Comparison of ENCODE assay signal across 1 cellular context in genomic region chr3:136734382-136735070, GRCh38.
A peak's percentile ranks its signal among the peaks of the same experiment; 100 is the strongest.
TF ChIP-seq lines count a peak whose summit lies in the region.

No MANE protein-coding gene starts in this region.

TF ChIP-seq in HepG2, 621 proteins besides CTCF, POLR2A, EP300 and RAD21 (continued from another document and continues in another):
- TF ChIP-seq UBTF (CRISPR knock-in tag; IDR thresholded peaks at IDR 0.05) (no peak), CENPX (CRISPR knock-in tag; IDR thresholded peaks at IDR 0.05) (no peak), EZH2 (conservative IDR thresholded peaks at IDR 0.05; ENCODE audit: low read depth, low read length) (no peak), NR2F2 (IDR thresholded peaks at IDR 0.05; ENCODE audit: borderline replicate concordance, low read depth) (0 out of 2 replicates have a peak, but pooled peaks have one; percentile 17), SOX6 (IDR thresholded peaks at IDR 0.05) (no peak), SOX6 (CRISPR knock-in tag; IDR thresholded peaks at IDR 0.05) (peak; percentile 84), SOX13 (IDR thresholded peaks at IDR 0.05) (no peak), SOX13 (CRISPR knock-in tag; conservative IDR thresholded peaks at IDR 0.05 in 1 of 2, IDR thresholded peaks at IDR 0.05 in 1 of 2) (peak in 1 of 2 experiments; percentile 89; a peak in 2 of 4 replicates), USF2 (IDR thresholded peaks at IDR 0.05; ENCODE audit: low read depth, low read length) (no peak), USF2 (CRISPR knock-in tag; IDR thresholded peaks at IDR 0.05; ENCODE audit: borderline replicate concordance) (no peak), SRSF4 (IDR thresholded peaks at IDR 0.05; ENCODE audit: low read depth, low read length, poor library complexity, severe bottlenecking) (no peak), KLF13 (CRISPR knock-in tag; IDR thresholded peaks at IDR 0.05) (no peak), HINFP (CRISPR knock-in tag; IDR thresholded peaks at IDR 0.05; ENCODE audit: low read depth) (no peak), HNF1A (IDR thresholded peaks at IDR 0.05; ENCODE audit: low read depth) (no peak), HNF1A (CRISPR knock-in tag; IDR thresholded peaks at IDR 0.05; ENCODE audit: borderline replicate concordance) (peak; percentile 17; the same call in 1 of the 2 replicates), ZNF17 (CRISPR knock-in tag; IDR thresholded peaks at IDR 0.05) (no peak), RXRB (CRISPR knock-in tag; IDR thresholded peaks at IDR 0.05; ENCODE audit: borderline replicate concordance) (0 out of 2 replicates have a peak, but pooled peaks have one; percentile 10), ZNF503 (CRISPR knock-in tag; IDR thresholded peaks at IDR 0.05) (no peak), ZNF256 (CRISPR knock-in tag; conservative IDR thresholded peaks at IDR 0.05) (no peak)
- TF ChIP-seq, protein P1, sequence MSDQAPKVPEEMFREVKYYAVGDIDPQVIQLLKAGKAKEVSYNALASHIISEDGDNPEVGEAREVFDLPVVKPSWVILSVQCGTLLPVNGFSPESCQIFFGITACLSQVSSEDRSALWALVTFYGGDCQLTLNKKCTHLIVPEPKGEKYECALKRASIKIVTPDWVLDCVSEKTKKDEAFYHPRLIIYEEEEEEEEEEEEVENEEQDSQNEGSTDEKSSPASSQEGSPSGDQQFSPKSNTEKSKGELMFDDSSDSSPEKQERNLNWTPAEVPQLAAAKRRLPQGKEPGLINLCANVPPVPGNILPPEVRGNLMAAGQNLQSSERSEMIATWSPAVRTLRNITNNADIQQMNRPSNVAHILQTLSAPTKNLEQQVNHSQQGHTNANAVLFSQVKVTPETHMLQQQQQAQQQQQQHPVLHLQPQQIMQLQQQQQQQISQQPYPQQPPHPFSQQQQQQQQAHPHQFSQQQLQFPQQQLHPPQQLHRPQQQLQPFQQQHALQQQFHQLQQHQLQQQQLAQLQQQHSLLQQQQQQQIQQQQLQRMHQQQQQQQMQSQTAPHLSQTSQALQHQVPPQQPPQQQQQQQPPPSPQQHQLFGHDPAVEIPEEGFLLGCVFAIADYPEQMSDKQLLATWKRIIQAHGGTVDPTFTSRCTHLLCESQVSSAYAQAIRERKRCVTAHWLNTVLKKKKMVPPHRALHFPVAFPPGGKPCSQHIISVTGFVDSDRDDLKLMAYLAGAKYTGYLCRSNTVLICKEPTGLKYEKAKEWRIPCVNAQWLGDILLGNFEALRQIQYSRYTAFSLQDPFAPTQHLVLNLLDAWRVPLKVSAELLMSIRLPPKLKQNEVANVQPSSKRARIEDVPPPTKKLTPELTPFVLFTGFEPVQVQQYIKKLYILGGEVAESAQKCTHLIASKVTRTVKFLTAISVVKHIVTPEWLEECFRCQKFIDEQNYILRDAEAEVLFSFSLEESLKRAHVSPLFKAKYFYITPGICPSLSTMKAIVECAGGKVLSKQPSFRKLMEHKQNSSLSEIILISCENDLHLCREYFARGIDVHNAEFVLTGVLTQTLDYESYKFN (CRISPR knock-in tag; conservative IDR thresholded peaks at IDR 0.05), result peak; percentile 29; the same call in 1 of the 2 replicates
- TF ChIP-seq, protein P2, sequence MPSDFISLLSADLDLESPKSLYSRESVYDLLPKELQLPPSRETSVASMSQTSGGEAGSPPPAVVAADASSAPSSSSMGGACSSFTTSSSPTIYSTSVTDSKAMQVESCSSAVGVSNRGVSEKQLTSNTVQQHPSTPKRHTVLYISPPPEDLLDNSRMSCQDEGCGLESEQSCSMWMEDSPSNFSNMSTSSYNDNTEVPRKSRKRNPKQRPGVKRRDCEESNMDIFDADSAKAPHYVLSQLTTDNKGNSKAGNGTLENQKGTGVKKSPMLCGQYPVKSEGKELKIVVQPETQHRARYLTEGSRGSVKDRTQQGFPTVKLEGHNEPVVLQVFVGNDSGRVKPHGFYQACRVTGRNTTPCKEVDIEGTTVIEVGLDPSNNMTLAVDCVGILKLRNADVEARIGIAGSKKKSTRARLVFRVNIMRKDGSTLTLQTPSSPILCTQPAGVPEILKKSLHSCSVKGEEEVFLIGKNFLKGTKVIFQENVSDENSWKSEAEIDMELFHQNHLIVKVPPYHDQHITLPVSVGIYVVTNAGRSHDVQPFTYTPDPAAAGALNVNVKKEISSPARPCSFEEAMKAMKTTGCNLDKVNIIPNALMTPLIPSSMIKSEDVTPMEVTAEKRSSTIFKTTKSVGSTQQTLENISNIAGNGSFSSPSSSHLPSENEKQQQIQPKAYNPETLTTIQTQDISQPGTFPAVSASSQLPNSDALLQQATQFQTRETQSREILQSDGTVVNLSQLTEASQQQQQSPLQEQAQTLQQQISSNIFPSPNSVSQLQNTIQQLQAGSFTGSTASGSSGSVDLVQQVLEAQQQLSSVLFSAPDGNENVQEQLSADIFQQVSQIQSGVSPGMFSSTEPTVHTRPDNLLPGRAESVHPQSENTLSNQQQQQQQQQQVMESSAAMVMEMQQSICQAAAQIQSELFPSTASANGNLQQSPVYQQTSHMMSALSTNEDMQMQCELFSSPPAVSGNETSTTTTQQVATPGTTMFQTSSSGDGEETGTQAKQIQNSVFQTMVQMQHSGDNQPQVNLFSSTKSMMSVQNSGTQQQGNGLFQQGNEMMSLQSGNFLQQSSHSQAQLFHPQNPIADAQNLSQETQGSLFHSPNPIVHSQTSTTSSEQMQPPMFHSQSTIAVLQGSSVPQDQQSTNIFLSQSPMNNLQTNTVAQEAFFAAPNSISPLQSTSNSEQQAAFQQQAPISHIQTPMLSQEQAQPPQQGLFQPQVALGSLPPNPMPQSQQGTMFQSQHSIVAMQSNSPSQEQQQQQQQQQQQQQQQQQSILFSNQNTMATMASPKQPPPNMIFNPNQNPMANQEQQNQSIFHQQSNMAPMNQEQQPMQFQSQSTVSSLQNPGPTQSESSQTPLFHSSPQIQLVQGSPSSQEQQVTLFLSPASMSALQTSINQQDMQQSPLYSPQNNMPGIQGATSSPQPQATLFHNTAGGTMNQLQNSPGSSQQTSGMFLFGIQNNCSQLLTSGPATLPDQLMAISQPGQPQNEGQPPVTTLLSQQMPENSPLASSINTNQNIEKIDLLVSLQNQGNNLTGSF (CRISPR knock-in tag; IDR thresholded peaks at IDR 0.05), result no peak
- TF ChIP-seq, protein P3, sequence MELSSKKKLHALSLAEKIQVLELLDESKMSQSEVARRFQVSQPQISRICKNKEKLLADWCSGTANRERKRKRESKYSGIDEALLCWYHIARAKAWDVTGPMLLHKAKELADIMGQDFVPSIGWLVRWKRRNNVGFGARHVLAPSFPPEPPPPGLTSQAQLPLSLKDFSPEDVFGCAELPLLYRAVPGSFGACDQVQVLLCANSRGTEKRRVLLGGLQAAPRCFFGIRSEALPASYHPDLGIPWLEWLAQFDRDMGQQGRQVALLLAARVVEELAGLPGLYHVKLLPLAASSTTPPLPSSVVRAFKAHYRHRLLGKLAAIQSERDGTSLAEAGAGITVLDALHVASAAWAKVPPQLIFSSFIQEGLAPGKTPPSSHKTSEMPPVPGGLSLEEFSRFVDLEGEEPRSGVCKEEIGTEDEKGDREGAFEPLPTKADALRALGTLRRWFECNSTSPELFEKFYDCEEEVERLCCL (CRISPR knock-in tag; IDR thresholded peaks at IDR 0.05; ENCODE audit: borderline replicate concordance), result no peak
- TF ChIP-seq, protein P4, sequence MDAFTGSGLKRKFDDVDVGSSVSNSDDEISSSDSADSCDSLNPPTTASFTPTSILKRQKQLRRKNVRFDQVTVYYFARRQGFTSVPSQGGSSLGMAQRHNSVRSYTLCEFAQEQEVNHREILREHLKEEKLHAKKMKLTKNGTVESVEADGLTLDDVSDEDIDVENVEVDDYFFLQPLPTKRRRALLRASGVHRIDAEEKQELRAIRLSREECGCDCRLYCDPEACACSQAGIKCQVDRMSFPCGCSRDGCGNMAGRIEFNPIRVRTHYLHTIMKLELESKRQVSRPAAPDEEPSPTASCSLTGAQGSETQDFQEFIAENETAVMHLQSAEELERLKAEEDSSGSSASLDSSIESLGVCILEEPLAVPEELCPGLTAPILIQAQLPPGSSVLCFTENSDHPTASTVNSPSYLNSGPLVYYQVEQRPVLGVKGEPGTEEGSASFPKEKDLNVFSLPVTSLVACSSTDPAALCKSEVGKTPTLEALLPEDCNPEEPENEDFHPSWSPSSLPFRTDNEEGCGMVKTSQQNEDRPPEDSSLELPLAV (CRISPR knock-in tag; conservative IDR thresholded peaks at IDR 0.05; ENCODE audit: low read depth), result no peak
- TF ChIP-seq, protein P5, sequence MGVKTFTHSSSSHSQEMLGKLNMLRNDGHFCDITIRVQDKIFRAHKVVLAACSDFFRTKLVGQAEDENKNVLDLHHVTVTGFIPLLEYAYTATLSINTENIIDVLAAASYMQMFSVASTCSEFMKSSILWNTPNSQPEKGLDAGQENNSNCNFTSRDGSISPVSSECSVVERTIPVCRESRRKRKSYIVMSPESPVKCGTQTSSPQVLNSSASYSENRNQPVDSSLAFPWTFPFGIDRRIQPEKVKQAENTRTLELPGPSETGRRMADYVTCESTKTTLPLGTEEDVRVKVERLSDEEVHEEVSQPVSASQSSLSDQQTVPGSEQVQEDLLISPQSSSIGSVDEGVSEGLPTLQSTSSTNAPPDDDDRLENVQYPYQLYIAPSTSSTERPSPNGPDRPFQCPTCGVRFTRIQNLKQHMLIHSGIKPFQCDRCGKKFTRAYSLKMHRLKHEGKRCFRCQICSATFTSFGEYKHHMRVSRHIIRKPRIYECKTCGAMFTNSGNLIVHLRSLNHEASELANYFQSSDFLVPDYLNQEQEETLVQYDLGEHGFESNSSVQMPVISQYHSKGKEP (CRISPR knock-in tag; IDR thresholded peaks at IDR 0.05), result no peak
